In genomic region chr1:33111965-33112364, GRCh38 we compare ENCODE assay signal across 10 cellular contexts. TPM values are rescaled to one million over a fixed set of nuclear protein-coding genes. Genes with fewer than 3 reads are reported as not detected.
A peak's percentile ranks its signal among the peaks of the same experiment; 100 is the strongest.
DNase-seq lines count a peak whose midpoint lies in the region; ATAC-seq and TF ChIP-seq lines count a peak whose summit lies in the region.
"Had no signal": no experiment of that assay in that cellular context is flagged by ENCODE, and none has a peak within 500 bp of the region (broad histone marks: within the 10 kb centered on the region; RNA-seq: fewer than 3 reads in every experiment).

No MANE protein-coding gene starts in this region.

- DNase-seq in cardiac muscle cell (ENCODE audit: low read depth in 1 of 2, low spot score in 1 of 2) (peak in 1 of 2 donors; percentile 51), Right ventricle myocardium inferior (ENCODE audit: missing footprints) (no peak), NCI-H69 (lab: John Stamatoyannopoulos, UW) (peak; percentile 13), dermis blood vessel endothelial cell (peak; percentile 62), upper lobe of right lung (no peak), HuH-7.5 (ENCODE audit: low spot score) (no peak), dorsolateral prefrontal cortex (no peak), NCI-H446 treated with DMSO at 0.1 percent for 48 hours (lab: John Stamatoyannopoulos, UW) (no peak)
- DNase-seq: EL; stimulated activated CD4-positive, alpha-beta T cell treated with anti-CD3 and anti-CD28 coated beads, Interleukin-1b, Interleukin-23, amount 100 ng/mL, for 48 hours had no signal

- H3K27ac ChIP-seq in cardiac muscle cell = no peak overlapping the region
- no peak overlapping the region for H3K27ac ChIP-seq in upper lobe of right lung
- no peak overlapping the region for H3K27ac ChIP-seq in dorsolateral prefrontal cortex

- TF ChIP-seq CTCF in cardiac muscle cell (IDR thresholded peaks at IDR 0.05; ENCODE audit: low read depth, low read length) = peak; percentile 32
- peak; percentile 13 for TF ChIP-seq CTCF in upper lobe of right lung (IDR thresholded peaks at IDR 0.05)
- TF ChIP-seq CTCF in dorsolateral prefrontal cortex (IDR thresholded peaks at IDR 0.05 in 54 of 56, conservative IDR thresholded peaks at IDR 0.05 in 2 of 56; ENCODE audit: low read depth in 1 of 56, partially characterized antibody in 56 of 56) = peak in 20 of 56 donors; percentile 8 to 43 (median 24)

- H3K27me3 ChIP-seq in cardiac muscle cell (no peaks in the 10 kb centered on the region), upper lobe of right lung (no peaks in the 10 kb centered on the region), dorsolateral prefrontal cortex (no peaks in the 10 kb centered on the region)

- H3K9me3 ChIP-seq in cardiac muscle cell (ENCODE audit: low read depth) (no peaks in the 10 kb centered on the region), upper lobe of right lung (no peaks in the 10 kb centered on the region)

- ATAC-seq in Right ventricle myocardium inferior (no peak), upper lobe of right lung (no peak)

- no peaks in the 10 kb centered on the region for H3K36me3 ChIP-seq in cardiac muscle cell
- no peaks in the 10 kb centered on the region for H3K36me3 ChIP-seq in upper lobe of right lung

- no peak overlapping the region for H3K4me3 ChIP-seq in cardiac muscle cell
- no peak overlapping the region for H3K4me3 ChIP-seq in upper lobe of right lung
- no peak overlapping the region for H3K4me3 ChIP-seq in dorsolateral prefrontal cortex

- intact Hi-C loops in Right ventricle myocardium inferior (cut with DNase I) = no loop called here
- intact Hi-C loops in upper lobe of right lung (cut with DNase I) = no loop called here
- intact Hi-C loops in dorsolateral prefrontal cortex (cut with DNase I) = no loop called here

- H3K4me1 ChIP-seq in cardiac muscle cell (ENCODE audit: low read depth) = no peaks in the 10 kb centered on the region
- H3K4me1 ChIP-seq in upper lobe of right lung = no peaks in the 10 kb centered on the region

RNA-seq across cellular contexts. Expression of gene AZIN2, which starts 31.0 kb away (rescaled TPM):
- 7.7 and 9.7 TPM in 2 replicates for total RNA-seq in cardiac muscle cell
- 13.4 and 18.6 TPM in 2 replicates for polyA plus RNA-seq in cardiac muscle cell
- total RNA-seq in Right ventricle myocardium inferior = 2.1 TPM
- total RNA-seq in dermis blood vessel endothelial cell = 0.28 and 2.2 TPM in 2 replicates
- 2.3 TPM for total RNA-seq in upper lobe of right lung
- total RNA-seq in dorsolateral prefrontal cortex = 10 to 100 TPM; 22.5 to 68.9 (median 42.9) TPM

Comparison
In these comparisons a context has a peak if more than half of its experiments do, and no peak if none do; other contexts are left out.
1. DNase-seq: peak in NCI-H69 (single experiment) and dermis blood vessel endothelial cell (single experiment); none in Right ventricle myocardium inferior (single experiment), upper lobe of right lung (single experiment), HuH-7.5 (single experiment), dorsolateral prefrontal cortex (0 of 10) and NCI-H446 treated with DMSO at 0.1 percent for 48 hours (single experiment).